ENCODE assay signal across 35 cellular contexts in genomic region chr11:10358696-10359095, GRCh38.
"Had no signal": no experiment of that assay in that cellular context is flagged by ENCODE, and none has a peak within 500 bp of the region (broad histone marks: within the 10 kb centered on the region; RNA-seq: fewer than 3 reads in every experiment).

No MANE protein-coding gene starts in this region.

- FAIRE-seq: K562, RCC 7860 had no signal

- H3K36me3 ChIP-seq: brain microvascular endothelial cell, WERI-Rb-1 had no signal

- H3K27me3 ChIP-seq: brain microvascular endothelial cell had no signal

- DNase-seq: activated CD4-positive, alpha-beta memory T cell treated with anti-CD3 and anti-CD28 coated beads, Interleukin-2, amount 10 ng/mL, durations not matched to agents 7 days and 5 days; activated CD4-positive, alpha-beta T cell treated with anti-CD3 and anti-CD28 coated beads for 1 hour; activated CD4-positive, alpha-beta T cell treated with anti-CD3 and anti-CD28 coated beads for 48 hours; activated CD4-positive, CD25-positive, alpha-beta regulatory T cell; activated CD8-positive, alpha-beta memory T cell treated with anti-CD3 and anti-CD28 coated beads for 24 hours; activated CD8-positive, alpha-beta memory T cell treated with anti-CD3 and anti-CD28 coated beads, Interleukin-2, amount 10 ng/mL, durations not matched to agents 7 days and 5 days; activated CD8-positive, alpha-beta memory T cell treated with anti-CD3 and anti-CD28 coated beads, Interleukin-2, amount 50 U/mL, for 48 hours; activated effector memory CD4-positive, alpha-beta T cell treated with Interleukin-2 at 50 U/mL for 16 hours; activated naive CD4-positive, alpha-beta T cell; activated naive CD4-positive, alpha-beta T cell treated with anti-CD3 and anti-CD28 coated beads, Interleukin-2, amount 50 U/mL, for 16 hours; activated naive CD8-positive, alpha-beta T cell treated with anti-CD3 and anti-CD28 coated beads for 36 hours; activated T-cell treated with anti-CD3 and anti-CD28 coated beads, Interleukin-2, amount 50 U/mL, for 48 hours; amniotic stem cell; aorta; brain microvascular endothelial cell; caudate nucleus; IMR-90; NCI-H1092 treated with DMSO at 0.1 percent for 48 hours; NCI-H1417; NCI-H187 treated with DMSO at 0.1 percent for 48 hours; NCI-H2081; NCI-H226; NCI-H510A; NCI-H526; NCI-H748 treated with DMSO at 0.1 percent for 48 hours; NK-92 treated with Interleukin-12 subunit alpha and Interleukin-12 subunit beta, amount 100 ng/mL, for 24 hours; PC-9; Right ventricle myocardium superior; SW 1271; T-helper 1 cell; T-helper 2 cell; T-helper 9 cell; WERI-Rb-1 had no signal

- H2AFZ ChIP-seq: PC-9 had no signal

- H3K27ac ChIP-seq: brain microvascular endothelial cell, PC-9, WERI-Rb-1 had no signal

- H3K4me3 ChIP-seq: K562, PC-9 had no signal

- H3K4me2 ChIP-seq: PC-9 had no signal
